In genomic region chr22:42967933-42968332, GRCh38 we compare ENCODE assay signal across 13 cellular contexts. TPM values are rescaled to one million over a fixed set of nuclear protein-coding genes. Genes with fewer than 3 reads are reported as not detected.
A peak's percentile ranks its signal among the peaks of the same experiment; 100 is the strongest.
DNase-seq lines count a peak whose midpoint lies in the region; ATAC-seq and TF ChIP-seq lines count a peak whose summit lies in the region.
"Had no signal": no experiment of that assay in that cellular context is flagged by ENCODE, and none has a peak within 500 bp of the region (broad histone marks: within the 10 kb centered on the region; RNA-seq: fewer than 3 reads in every experiment).

No MANE protein-coding gene starts in this region.

- no peaks in the 10 kb centered on the region for H3K36me3 ChIP-seq in heart left ventricle

- no peaks in the 10 kb centered on the region for H3K27me3 ChIP-seq in heart left ventricle

- H3K27me3 Mint-ChIP-seq in activated T-cell treated with anti-CD3 and anti-CD28 coated beads, Interleukin-2, amount 50 U/mL, for 4 hours (ENCODE audit: low read depth) = no peaks in the 10 kb centered on the region
- H3K27me3 Mint-ChIP-seq: IgD-negative memory B cell had no signal

- no peak overlapping the region for H3K4me3 ChIP-seq in heart left ventricle

- TF ChIP-seq CTCF in GM10266 (IDR thresholded peaks at IDR 0.05; ENCODE audit: control insufficient read depth, insufficient read depth, low read depth, missing control alignments) = peak; percentile 74
- TF ChIP-seq CTCF in heart left ventricle (IDR thresholded peaks at IDR 0.05) = peak in 9 of 12 donors; percentile 22 to 57 (median 44)

- H3K4me1 ChIP-seq in heart left ventricle = peaks cover 0 to 45% (median 18%) of the 10 kb centered on the region in 12 donors

- peak; percentile 67 to 88 (median 84) for ATAC-seq in heart left ventricle
- ATAC-seq in sciatic nerve = peak; percentile 85
- ATAC-seq in activated T-cell treated with anti-CD3 and anti-CD28 coated beads, Interleukin-2, amount 50 U/mL, for 4 hours = no peak
- ATAC-seq in GM21737 (IDR thresholded peaks at IDR 0.05; ENCODE audit: unreplicated experiment) = no peak
- no peak for ATAC-seq in GM18868 (IDR thresholded peaks at IDR 0.05; ENCODE audit: unreplicated experiment)

- intact Hi-C loops in heart left ventricle (cut with DNase I) = loop anchor here in 5 of 10 donors (5.0 to 10.0 kb wide), 6 partner anchors 36 to 103 kb away; partner anchors contain the start of gene PACSIN2 (in 1 of the 5)
- intact Hi-C loops in sciatic nerve (cut with DNase I) = no loop called here

- H3K36me3 Mint-ChIP-seq in activated T-cell treated with anti-CD3 and anti-CD28 coated beads, Interleukin-2, amount 50 U/mL, for 4 hours (ENCODE audit: insufficient read depth) = peaks cover 22% of the 10 kb centered on the region

- DNase-seq in GM10266 (ENCODE audit: extremely low spot score) = peak; percentile 77
- DNase-seq in NOMO-1 treated with dmso at 0.1 percent for 144 hours (lab: John Stamatoyannopoulos, UW; ENCODE audit: unreplicated experiment) = peak; percentile 60
- peak; percentile 61 to 85 (median 77) for DNase-seq in heart left ventricle
- DNase-seq in sciatic nerve (ENCODE audit: low spot score) = peak; percentile 71
- no peak for DNase-seq in activated T-cell treated with anti-CD3 and anti-CD28 coated beads, Interleukin-2, amount 50 U/mL, for 4 hours
- no peak for DNase-seq in activated CD4-positive, alpha-beta T cell treated with anti-CD3 and anti-CD28 coated beads, Interleukin-2, amount 50 U/mL, for 1 hour
- DNase-seq: activated CD4-positive, CD25-positive, alpha-beta regulatory T cell; activated naive CD4-positive, alpha-beta T cell treated with anti-CD3 and anti-CD28 coated beads, Interleukin-2, amount 50 U/mL, for 16 hours; DMS79 treated with DMSO at 0.1 percent for 48 hours; retina had no signal

- H3K4me3 Mint-ChIP-seq in activated T-cell treated with anti-CD3 and anti-CD28 coated beads, Interleukin-2, amount 50 U/mL, for 4 hours = no peak overlapping the region
- H3K4me3 Mint-ChIP-seq: IgD-negative memory B cell had no signal

- H3K27ac ChIP-seq in heart left ventricle = peak overlapping the region in 1 of 12 donors; percentile 1

- H3K9me3 ChIP-seq in heart left ventricle = no peaks in the 10 kb centered on the region

- 67 to 88% (median 72%) methylated on average over 8 of the region's 8 CpGs for WGBS in heart left ventricle, 4 donors

- TF ChIP-seq POLR2A in heart left ventricle (IDR thresholded peaks at IDR 0.05) = no peak

- peaks cover 45% of the 10 kb centered on the region for H3K4me1 Mint-ChIP-seq in activated T-cell treated with anti-CD3 and anti-CD28 coated beads, Interleukin-2, amount 50 U/mL, for 4 hours (ENCODE audit: low read depth)

- H3K9me3 Mint-ChIP-seq in activated T-cell treated with anti-CD3 and anti-CD28 coated beads, Interleukin-2, amount 50 U/mL, for 4 hours = peaks cover 3% of the 10 kb centered on the region
- H3K9me3 Mint-ChIP-seq: IgD-negative memory B cell had no signal

RNA-seq across cellular contexts. Expression of gene PACSIN2, which starts 47.0 kb away (rescaled TPM):
- total RNA-seq in heart left ventricle = 10 to 100 TPM; 42.5 to 87.1 (median 59.3) TPM
- 10 to 100 TPM; 26.5 to 60.4 TPM for polyA plus RNA-seq in heart left ventricle
- 48.6 TPM for total RNA-seq in sciatic nerve
- total RNA-seq in activated T-cell treated with anti-CD3 and anti-CD28 coated beads, Interleukin-2, amount 50 U/mL, for 4 hours = 10 to 100 TPM; 24.5 to 30.2 (median 28.1) TPM

Comparison
In these comparisons a context has a peak if more than half of its experiments do, and no peak if none do; other contexts are left out.
1. DNase-seq: peak in GM10266 (single experiment), NOMO-1 treated with dmso at 0.1 percent for 144 hours (single experiment), heart left ventricle (5 of 5) and sciatic nerve (single experiment); none in activated T-cell treated with anti-CD3 and anti-CD28 coated beads, Interleukin-2, amount 50 U/mL, for 4 hours (single experiment) and activated CD4-positive, alpha-beta T cell treated with anti-CD3 and anti-CD28 coated beads, Interleukin-2, amount 50 U/mL, for 1 hour (single experiment).
2. ATAC-seq: peak in heart left ventricle (4 of 4) and sciatic nerve (single experiment); none in activated T-cell treated with anti-CD3 and anti-CD28 coated beads, Interleukin-2, amount 50 U/mL, for 4 hours (0 of 2), GM21737 (single experiment) and GM18868 (single experiment).